11 cellular contexts compared by ENCODE assay signal in genomic region chr9:278651-279050, GRCh38.
DNase-seq lines count a peak whose midpoint lies in the region; ATAC-seq lines count a peak whose summit lies in the region.
"Had no signal": no experiment of that assay in that cellular context is flagged by ENCODE, and none has a peak within 500 bp of the region (broad histone marks: within the 10 kb centered on the region; RNA-seq: fewer than 3 reads in every experiment).

No MANE protein-coding gene starts in this region.

- no peaks in the 10 kb centered on the region for H3K27me3 Mint-ChIP-seq in CD8-positive, alpha-beta memory T cell
- H3K27me3 Mint-ChIP-seq in activated CD8-positive, alpha-beta memory T cell treated with anti-CD3 and anti-CD28 coated beads, Interleukin-2, amount 10 ng/mL, durations not matched to agents 7 days and 5 days: no peaks in the 10 kb centered on the region
- no peaks in the 10 kb centered on the region for H3K27me3 Mint-ChIP-seq in memory B cell
- H3K27me3 Mint-ChIP-seq: activated naive CD8-positive, alpha-beta T cell had no signal

- H3K27ac ChIP-seq in CD8-positive, alpha-beta memory T cell (ENCODE audit: low read depth, low read length): peak overlapping the region; percentile 86
- H3K27ac ChIP-seq: ovary had no signal

- POLR2A ChIA-PET in CD8-positive, alpha-beta memory T cell (lab: Charles Lee): no interaction called here

- H3K4me3 Mint-ChIP-seq in CD8-positive, alpha-beta memory T cell: no peak overlapping the region
- H3K4me3 Mint-ChIP-seq in activated CD8-positive, alpha-beta memory T cell treated with anti-CD3 and anti-CD28 coated beads, Interleukin-2, amount 10 ng/mL, durations not matched to agents 7 days and 5 days: no peak overlapping the region
- no peak overlapping the region for H3K4me3 Mint-ChIP-seq in memory B cell
- H3K4me3 Mint-ChIP-seq: activated naive CD8-positive, alpha-beta T cell had no signal

- H3K4me3 ChIP-seq in CD8-positive, alpha-beta memory T cell (ENCODE audit: low read length): peak overlapping the region; percentile 19
- H3K4me3 ChIP-seq: ovary had no signal

- H3K36me3 Mint-ChIP-seq in CD8-positive, alpha-beta memory T cell: peaks cover 0 to 41% (median 15%) of the 10 kb centered on the region in 3 donors
- peaks cover 50% of the 10 kb centered on the region for H3K36me3 Mint-ChIP-seq in activated CD8-positive, alpha-beta memory T cell treated with anti-CD3 and anti-CD28 coated beads, Interleukin-2, amount 10 ng/mL, durations not matched to agents 7 days and 5 days
- H3K36me3 Mint-ChIP-seq in memory B cell: peaks cover 15% of the 10 kb centered on the region

- no peaks in the 10 kb centered on the region for H3K9me3 ChIP-seq in CD8-positive, alpha-beta memory T cell (ENCODE audit: low read length)
- H3K9me3 ChIP-seq: ovary had no signal

- no peaks in the 10 kb centered on the region for H3K9me3 Mint-ChIP-seq in CD8-positive, alpha-beta memory T cell
- no peaks in the 10 kb centered on the region for H3K9me3 Mint-ChIP-seq in activated CD8-positive, alpha-beta memory T cell treated with anti-CD3 and anti-CD28 coated beads, Interleukin-2, amount 10 ng/mL, durations not matched to agents 7 days and 5 days (ENCODE audit: low read depth)
- H3K9me3 Mint-ChIP-seq in memory B cell: no peaks in the 10 kb centered on the region

- H3K36me3 ChIP-seq in CD8-positive, alpha-beta memory T cell (ENCODE audit: insufficient read depth, low read length): peaks cover 14% of the 10 kb centered on the region
- H3K36me3 ChIP-seq: ovary had no signal

- no peaks in the 10 kb centered on the region for H3K27me3 ChIP-seq in CD8-positive, alpha-beta memory T cell (ENCODE audit: insufficient read depth, low read length, poor library complexity, severe bottlenecking)
- H3K27me3 ChIP-seq: ovary had no signal

- no peak overlapping the region for H3K27ac Mint-ChIP-seq in CD8-positive, alpha-beta memory T cell
- H3K27ac Mint-ChIP-seq in activated CD8-positive, alpha-beta memory T cell treated with anti-CD3 and anti-CD28 coated beads, Interleukin-2, amount 10 ng/mL, durations not matched to agents 7 days and 5 days: no peak overlapping the region
- no peak overlapping the region for H3K27ac Mint-ChIP-seq in memory B cell
- H3K27ac Mint-ChIP-seq: activated naive CD8-positive, alpha-beta T cell had no signal

- CTCF ChIA-PET in CD8-positive, alpha-beta memory T cell (lab: Charles Lee): interaction anchor here (1.0 kb wide), 1 partner anchor 12 kb away, joined by 3 read pairs; no protein-coding TSS in a partner anchor
- CTCF ChIA-PET in activated CD8-positive, alpha-beta memory T cell treated with anti-CD3 and anti-CD28 coated beads, Interleukin-2, amount 10 ng/mL, durations not matched to agents 7 days and 5 days (lab: Charles Lee): interaction anchor here (1.4 to 7.0 kb wide), 3 partner anchors 38 to 63 kb away, joined by 5 to 57 read pairs (median 24); partner anchors contain the start of gene DOCK8

- peak; percentile 29 to 71 (median 47) for DNase-seq in CD8-positive, alpha-beta memory T cell
- peak; percentile 89 for DNase-seq in activated CD8-positive, alpha-beta memory T cell treated with anti-CD3 and anti-CD28 coated beads, Interleukin-2, amount 10 ng/mL, durations not matched to agents 7 days and 5 days
- no peak for DNase-seq in memory B cell (ENCODE audit: low spot score in 2 of 2)
- no peak for DNase-seq in putamen (ENCODE audit: low spot score)
- DNase-seq in NCI-H1694 treated with DMSO at 0.1 percent for 48 hours (lab: John Stamatoyannopoulos, UW): no peak
- DNase-seq in effector CD8-positive, alpha-beta T cell (lab: John Stamatoyannopoulos, UW): no peak
- DNase-seq: NCI-H1436 treated with DMSO at 0.1 percent for 48 hours, ovary had no signal

- peaks cover 93% of the 10 kb centered on the region for H3K4me1 ChIP-seq in CD8-positive, alpha-beta memory T cell (ENCODE audit: insufficient read depth, low read length)

- peaks cover 44 to 50% (median 49%) of the 10 kb centered on the region in 3 donors for H3K4me1 Mint-ChIP-seq in CD8-positive, alpha-beta memory T cell
- peaks cover 38% of the 10 kb centered on the region for H3K4me1 Mint-ChIP-seq in activated CD8-positive, alpha-beta memory T cell treated with anti-CD3 and anti-CD28 coated beads, Interleukin-2, amount 10 ng/mL, durations not matched to agents 7 days and 5 days
- H3K4me1 Mint-ChIP-seq in memory B cell: peaks cover 25% of the 10 kb centered on the region

- peak; percentile 56 for ATAC-seq in HG02642 (IDR thresholded peaks at IDR 0.05; ENCODE audit: poor library complexity, unreplicated experiment)
- ATAC-seq in activated CD8-positive, alpha-beta memory T cell treated with anti-CD3 and anti-CD28 coated beads, Interleukin-2, amount 10 ng/mL, durations not matched to agents 7 days and 5 days: peak; percentile 74
- peak; percentile 20 for ATAC-seq in memory B cell (ENCODE audit: low read depth)
- no peak for ATAC-seq in HG02840 (IDR thresholded peaks at IDR 0.05; ENCODE audit: low FRiP score, unreplicated experiment)

Comparison
In these comparisons a context has a peak if more than half of its experiments do, and no peak if none do; other contexts are left out.
1. DNase-seq: peak in CD8-positive, alpha-beta memory T cell (5 of 5) and activated CD8-positive, alpha-beta memory T cell treated with anti-CD3 and anti-CD28 coated beads, Interleukin-2, amount 10 ng/mL, durations not matched to agents 7 days and 5 days (single experiment); none in memory B cell (0 of 2), putamen (single experiment), NCI-H1694 treated with DMSO at 0.1 percent for 48 hours (single experiment) and effector CD8-positive, alpha-beta T cell (single experiment).